ENCODE assay signal across 22 cellular contexts in the genomic region with DNA sequence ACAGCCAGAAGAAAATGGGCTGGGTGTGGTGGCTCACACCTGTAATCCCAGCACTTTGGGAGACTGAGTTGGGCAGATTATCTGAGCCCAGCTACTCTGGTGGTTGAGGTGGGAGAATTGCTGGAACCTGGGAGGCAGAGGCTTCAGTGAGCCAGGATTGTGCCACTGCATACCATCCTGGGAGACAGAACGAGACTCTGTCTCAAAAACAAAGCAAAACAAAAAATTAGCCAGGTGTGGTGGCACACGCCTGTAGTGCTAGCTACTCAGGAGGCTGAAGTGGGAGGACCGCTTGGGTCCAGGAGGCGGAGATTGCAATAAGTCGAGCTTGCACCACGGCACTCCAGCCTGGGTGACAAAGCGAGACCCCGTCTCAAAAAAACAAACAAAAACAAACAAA. TPM values are rescaled to one million over a fixed set of nuclear protein-coding genes. Genes with fewer than 3 reads are reported as not detected.
DNase-seq lines count a peak whose midpoint lies in the region; ATAC-seq and TF ChIP-seq lines count a peak whose summit lies in the region.
"Had no signal": no experiment of that assay in that cellular context is flagged by ENCODE, and none has a peak within 500 bp of the region (broad histone marks: within the 10 kb centered on the region; RNA-seq: fewer than 3 reads in every experiment).

No MANE protein-coding gene starts in this region.

- H3K4me3 Mint-ChIP-seq in nephron, result no peak overlapping the region

- H3K4me1 Mint-ChIP-seq in nephron, result peaks cover 86% of the 10 kb centered on the region

- H3K27ac ChIP-seq in 22Rv1 (peak overlapping the region; percentile 59), cingulate gyrus (ENCODE audit: low read depth, low read length) (peak overlapping the region; percentile 8), suprapubic skin (peak overlapping the region; percentile 7)
- H3K27ac ChIP-seq: SJCRH30 had no signal

- no peak for TF ChIP-seq EP300 in suprapubic skin (IDR thresholded peaks at IDR 0.05)

- peak overlapping the region; percentile 85 to 99 (median 97) for H3K27ac Mint-ChIP-seq in nephron
- H3K27ac Mint-ChIP-seq: CD8-positive, alpha-beta memory T cell had no signal

- H3K27me3 Mint-ChIP-seq in nephron (ENCODE audit: low read depth), result no peaks in the 10 kb centered on the region

- peak in 1 of 2 donors; percentile 65 for DNase-seq in suprapubic skin (ENCODE audit: low spot score in 2 of 2)
- no peak for DNase-seq in activated CD4-positive, alpha-beta T cell treated with anti-CD3 and anti-CD28 coated beads for 48 hours
- no peak for DNase-seq in NCI-H526 treated with DMSO at 0.1 percent for 48 hours (lab: John Stamatoyannopoulos, UW)
- DNase-seq: AML-193; C1 segment of cervical spinal cord; Calu3; CD8-positive, alpha-beta memory T cell; Karpas-422; MV-4-11; NCI-H1105 treated with DMSO at 0.1 percent for 48 hours; NCI-H1694; NCI-H2081; NCI-H2171; NCI-H345; NCI-H524; NCI-H82; OCI-M1; SJCRH30 had no signal

- no peak for ATAC-seq in HG03159 (IDR thresholded peaks at IDR 0.05; ENCODE audit: unreplicated experiment)

- H3K4me3 ChIP-seq in suprapubic skin, result no peak overlapping the region
- H3K4me3 ChIP-seq: SJCRH30 had no signal

- H3K27me3 ChIP-seq in suprapubic skin, result no peaks in the 10 kb centered on the region
- H3K27me3 ChIP-seq: SJCRH30 had no signal

- 86% methylated on average over 8 of the region's 8 CpGs for WGBS in suprapubic skin

- H3K36me3 ChIP-seq in suprapubic skin, result no peaks in the 10 kb centered on the region
- H3K36me3 ChIP-seq: SJCRH30 had no signal

- H3K36me3 Mint-ChIP-seq in nephron (ENCODE audit: low read depth), result no peaks in the 10 kb centered on the region
- H3K36me3 Mint-ChIP-seq: CD8-positive, alpha-beta memory T cell had no signal

- TF ChIP-seq CTCF in 22Rv1 (IDR thresholded peaks at IDR 0.05) (no peak), nephron (IDR thresholded peaks at IDR 0.05; ENCODE audit: unreplicated experiment in 3 of 3) (no peak), suprapubic skin (IDR thresholded peaks at IDR 0.05) (no peak)

- H3K9me3 ChIP-seq in suprapubic skin, result no peaks in the 10 kb centered on the region
- H3K9me3 ChIP-seq: SJCRH30 had no signal

- H3K4me1 ChIP-seq in suprapubic skin, result peaks cover 50% of the 10 kb centered on the region

- no peak for TF ChIP-seq POLR2A in suprapubic skin (IDR thresholded peaks at IDR 0.05)

- H3K9me3 Mint-ChIP-seq in nephron, result no peaks in the 10 kb centered on the region
- H3K9me3 Mint-ChIP-seq: CD8-positive, alpha-beta memory T cell had no signal

RNA-seq across cellular contexts. Expression of a gene that starts 3.8 kb away (rescaled TPM):
- 1,000 to 10,000 TPM in 2 of 4 donors, 100 to 1,000 TPM in 2; 569 to 2,226 (median 1,259) TPM for total RNA-seq in suprapubic skin

Comparison
In these comparisons a context has a peak if more than half of its experiments do, and no peak if none do; other contexts are left out.
1. H3K27ac ChIP-seq: peak in every context shown above with its lines; median percentile 59 in 22Rv1; 8 in cingulate gyrus; 7 in suprapubic skin.